In genomic region chr5:134314443-134314842, GRCh38 we compare ENCODE assay signal across 4 cellular contexts.
TF ChIP-seq lines count a peak whose summit lies in the region.

No MANE protein-coding gene starts in this region.

TF ChIP-seq in HepG2, 621 proteins besides CTCF, POLR2A, EP300 and RAD21:
- TF ChIP-seq RXRB (CRISPR knock-in tag; IDR thresholded peaks at IDR 0.05; ENCODE audit: borderline replicate concordance) (no peak), MAFF (IDR thresholded peaks at IDR 0.05; ENCODE audit: low read depth, low read length) (peak; percentile 89), SKIL (CRISPR knock-in tag; IDR thresholded peaks at IDR 0.05; ENCODE audit: borderline replicate concordance) (no peak), ZNF878 (CRISPR knock-in tag; IDR thresholded peaks at IDR 0.05) (no peak), ZFP91 (CRISPR knock-in tag; IDR thresholded peaks at IDR 0.05; ENCODE audit: borderline replicate concordance) (no peak), MAFK (conservative IDR thresholded peaks at IDR 0.05 in 1 of 2, IDR thresholded peaks at IDR 0.05 in 1 of 2; ENCODE audit: low read length in 2 of 2) (peak; percentile 81 to 92), ETV5 (CRISPR knock-in tag; IDR thresholded peaks at IDR 0.05; ENCODE audit: borderline replicate concordance) (no peak)

TF ChIP-seq in A549, 52 proteins besides CTCF, POLR2A, EP300 and RAD21:
- no peak for TF ChIP-seq JUN (IDR thresholded peaks at IDR 0.05)
- no peak for TF ChIP-seq HOXB13 (CRISPR knock-in tag; IDR thresholded peaks at IDR 0.05; ENCODE audit: low read depth)
- no peak for TF ChIP-seq HOXA7 (CRISPR knock-in tag; IDR thresholded peaks at IDR 0.05)
- TF ChIP-seq ZSCAN20 (CRISPR knock-in tag; IDR thresholded peaks at IDR 0.05) = no peak
- peak; percentile 87 for TF ChIP-seq MAFK (IDR thresholded peaks at IDR 0.05; ENCODE audit: partially characterized antibody)
- no peak for TF ChIP-seq FOSB (CRISPR knock-in tag; IDR thresholded peaks at IDR 0.05)
- no peak for TF ChIP-seq ATOH8 (CRISPR knock-in tag; IDR thresholded peaks at IDR 0.05; ENCODE audit: low read depth)
- TF ChIP-seq PHF8 (IDR thresholded peaks at IDR 0.05; ENCODE audit: borderline replicate concordance, low read depth) = no peak

TF ChIP-seq in IMR-90, 13 proteins besides CTCF, POLR2A, EP300 and RAD21:
- no peak for TF ChIP-seq SMC3 (IDR thresholded peaks at IDR 0.05; ENCODE audit: low read depth, low read length)
- TF ChIP-seq MAFK (IDR thresholded peaks at IDR 0.05; ENCODE audit: low read depth, low read length) = peak; percentile 79
- no peak for TF ChIP-seq RCOR1 (IDR thresholded peaks at IDR 0.05; ENCODE audit: insufficient replicate concordance, low read length)
- TF ChIP-seq CEBPB (IDR thresholded peaks at IDR 0.05; ENCODE audit: low read depth, low read length) = no peak
- no peak for TF ChIP-seq FOS (IDR thresholded peaks at IDR 0.05; ENCODE audit: low read depth, low read length)
- TF ChIP-seq CHD1 (IDR thresholded peaks at IDR 0.05; ENCODE audit: low read depth, low read length) = no peak
- no peak for TF ChIP-seq BHLHE40 (IDR thresholded peaks at IDR 0.05; ENCODE audit: low read depth, low read length)

TF ChIP-seq in K562, 482 proteins besides CTCF, POLR2A, EP300 and RAD21:
- TF ChIP-seq MAFK (IDR thresholded peaks at IDR 0.05; ENCODE audit: low read length) = peak; percentile 20; the same call in 1 of the 2 replicates
- TF ChIP-seq TRIM24 (IDR thresholded peaks at IDR 0.05) = no peak
- TF ChIP-seq ZHX1 (conservative IDR thresholded peaks at IDR 0.05; ENCODE audit: low read length) = no peak
- no peak for TF ChIP-seq ZKSCAN8 (CRISPR knock-in tag; IDR thresholded peaks at IDR 0.05)
- TF ChIP-seq SMAD2 (IDR thresholded peaks at IDR 0.05; ENCODE audit: low read depth, low read length) = no peak
- peak; percentile 65 for TF ChIP-seq C11orf30 (IDR thresholded peaks at IDR 0.05; ENCODE audit: low read depth)
- no peak for TF ChIP-seq TEAD1 (CRISPR knock-in tag; IDR thresholded peaks at IDR 0.05)
- peak; percentile 28; the same call in 1 of the 2 replicates for TF ChIP-seq MAFG (tag; conservative IDR thresholded peaks at IDR 0.05)
- TF ChIP-seq ZNF316 (IDR thresholded peaks at IDR 0.05) = peak; percentile 84
- TF ChIP-seq XRCC5 (IDR thresholded peaks at IDR 0.05; ENCODE audit: low read depth, low read length) = no peak
- no peak for TF ChIP-seq SRSF9 (IDR thresholded peaks at IDR 0.05; ENCODE audit: borderline replicate concordance, low read depth, low read length)
- TF ChIP-seq GABPB1 (CRISPR knock-in tag; IDR thresholded peaks at IDR 0.05) = no peak
- TF ChIP-seq SETDB1 (IDR thresholded peaks at IDR 0.05; ENCODE audit: low read length) = no peak
- no peak for TF ChIP-seq DEAF1 (CRISPR knock-in tag; IDR thresholded peaks at IDR 0.05)
- no peak for TF ChIP-seq DIDO1 (tag; IDR thresholded peaks at IDR 0.05; ENCODE audit: low read depth)
- TF ChIP-seq MAFF (IDR thresholded peaks at IDR 0.05; ENCODE audit: low read length) = peak; percentile 63
TF ChIP-seq in K562: peak in this region for 5.
